ENCODE assay signal across 15 cellular contexts in the genomic region with DNA sequence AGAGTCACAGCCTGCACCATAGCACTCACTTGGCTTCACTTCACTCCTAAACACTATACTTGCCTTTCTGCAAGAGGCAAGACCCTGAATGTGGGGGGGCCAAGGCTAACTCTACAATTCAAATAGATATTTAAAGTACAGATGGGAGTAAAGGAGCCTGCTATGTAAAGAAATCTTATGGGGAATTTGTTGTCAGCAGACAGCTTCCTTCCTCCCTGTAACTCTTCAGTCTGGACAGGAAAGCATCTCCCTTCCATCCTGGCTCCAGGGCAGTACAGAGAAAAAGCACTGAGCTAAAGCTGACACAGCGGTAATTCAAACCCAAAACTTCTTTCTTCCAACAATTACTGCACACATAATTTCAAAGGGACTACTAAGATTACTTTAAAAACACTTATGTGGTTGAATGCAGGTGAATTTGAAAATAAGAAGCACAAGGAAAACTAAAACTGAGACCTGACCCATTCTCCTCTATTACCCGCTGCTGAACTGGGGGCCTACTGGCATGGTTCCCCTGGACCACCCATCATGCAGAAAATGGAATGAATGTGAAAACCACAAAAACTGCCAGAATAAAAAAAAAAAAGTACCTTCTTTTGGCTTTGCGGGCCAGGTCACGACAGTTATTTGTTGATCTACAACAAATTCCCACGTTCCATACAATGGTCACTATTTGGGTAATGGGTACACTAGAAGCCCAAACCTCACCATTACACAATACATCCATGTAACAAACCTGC. TPM values are rescaled to one million over a fixed set of nuclear protein-coding genes. Genes with fewer than 3 reads are reported as not detected.
DNase-seq lines count a peak whose midpoint lies in the region; ATAC-seq and TF ChIP-seq lines count a peak whose summit lies in the region.
"Had no signal": no experiment of that assay in that cellular context is flagged by ENCODE, and none has a peak within 500 bp of the region (broad histone marks: within the 10 kb centered on the region; RNA-seq: fewer than 3 reads in every experiment).

No MANE protein-coding gene starts in this region.

- no peak for TF ChIP-seq POLR2A in esophagus muscularis mucosa (IDR thresholded peaks at IDR 0.05; ENCODE audit: low read depth)

- H3K9me3 ChIP-seq in left ventricle myocardium inferior (replicated peaks): no peaks in the 10 kb centered on the region
- H3K9me3 ChIP-seq in esophagus muscularis mucosa: no peaks in the 10 kb centered on the region
- no peaks in the 10 kb centered on the region for H3K9me3 ChIP-seq in stomach smooth muscle (ENCODE audit: control insufficient read depth in 2 of 2, low read length in 2 of 2)
- H3K9me3 ChIP-seq in endodermal cell (ENCODE audit: control insufficient read depth, low read length): no peaks in the 10 kb centered on the region

- no peak overlapping the region for H3K4me3 Mint-ChIP-seq in endodermal cell
- H3K4me3 Mint-ChIP-seq: CD8-positive, alpha-beta T cell; GM23338 had no signal

- intact Hi-C loops in left ventricle myocardium inferior (cut with micrococcal nuclease): no loop called here
- intact Hi-C loops in left ventricle myocardium superior (cut with micrococcal nuclease): no loop called here
- intact Hi-C loops in esophagus muscularis mucosa (cut with DNase I): no loop called here

- H3K9ac ChIP-seq in stomach smooth muscle (ENCODE audit: low read length in 2 of 2) (no peak overlapping the region), endodermal cell (ENCODE audit: extremely low read depth, low read length, poor library complexity, severe bottlenecking) (no peak overlapping the region)

- peaks cover 66% of the 10 kb centered on the region for H3K4me1 ChIP-seq in left ventricle myocardium inferior
- H3K4me1 ChIP-seq in esophagus muscularis mucosa: peaks cover 44 to 55% (median 50%) of the 10 kb centered on the region in 4 donors
- H3K4me1 ChIP-seq in stomach smooth muscle (ENCODE audit: control insufficient read depth, insufficient read depth, low read length): peaks cover 46% of the 10 kb centered on the region
- peaks cover 16% of the 10 kb centered on the region for H3K4me1 ChIP-seq in endodermal cell (ENCODE audit: control insufficient read depth, insufficient read depth, low read length)

- H3K36me3 ChIP-seq in left ventricle myocardium inferior: peaks cover 56% of the 10 kb centered on the region
- H3K36me3 ChIP-seq in esophagus muscularis mucosa: peaks cover 31 to 57% (median 51%) of the 10 kb centered on the region in 4 donors
- H3K36me3 ChIP-seq in stomach smooth muscle (ENCODE audit: control insufficient read depth in 2 of 2, insufficient read depth in 2 of 2, low read length in 2 of 2): peaks cover 25 to 27% of the 10 kb centered on the region in 2 donors
- peaks cover 50% of the 10 kb centered on the region for H3K36me3 ChIP-seq in endodermal cell (ENCODE audit: control insufficient read depth, insufficient read depth, low read length)

- ATAC-seq in left ventricle myocardium superior (no peak), HG03457 (IDR thresholded peaks at IDR 0.05; ENCODE audit: unreplicated experiment) (no peak)
- ATAC-seq: CD8-positive, alpha-beta T cell; GM23338 had no signal

- TF ChIP-seq CTCF in left ventricle myocardium inferior (IDR thresholded peaks at IDR 0.05; ENCODE audit: borderline replicate concordance) (no peak), esophagus muscularis mucosa (IDR thresholded peaks at IDR 0.05) (no peak), endodermal cell (conservative IDR thresholded peaks at IDR 0.05) (no peak)

- H3K27ac ChIP-seq in left ventricle myocardium inferior (replicated peaks): peak overlapping the region; percentile 100
- peak overlapping the region; percentile 13 for H3K27ac ChIP-seq in angular gyrus (ENCODE audit: low read depth, low read length)
- H3K27ac ChIP-seq in esophagus muscularis mucosa (replicated peaks in 1 of 4): peak overlapping the region in 3 of 4 donors; percentile 54 to 69 (median 68)
- peak overlapping the region; percentile 18 for H3K27ac ChIP-seq in stomach smooth muscle (ENCODE audit: low read length)
- H3K27ac ChIP-seq in endodermal cell (ENCODE audit: low read depth, low read length): no peak overlapping the region

- DNase-seq in left ventricle myocardium inferior (no peak), left ventricle myocardium superior (no peak), esophagus muscularis mucosa (ENCODE audit: extremely low spot score) (no peak), endodermal cell (no peak), G401 (ENCODE audit: low spot score) (no peak)
- DNase-seq: CD8-positive, alpha-beta T cell; HCEC 1CT; NCI-H187 treated with DMSO at 0.1 percent for 48 hours; NCI-H2227 treated with DMSO at 0.1 percent for 48 hours; OCI-M1; SHP77 had no signal

- no peaks in the 10 kb centered on the region for H3K27me3 Mint-ChIP-seq in endodermal cell (ENCODE audit: insufficient read depth)

- in situ Hi-C loops in G401 (cut with HindIII; ENCODE audit: low sequenced_read_pairs): no loop called here

- TF ChIP-seq EP300 in esophagus muscularis mucosa (IDR thresholded peaks at IDR 0.05): no peak

- H3K9me3 Mint-ChIP-seq in endodermal cell: no peaks in the 10 kb centered on the region
- H3K9me3 Mint-ChIP-seq: CD8-positive, alpha-beta T cell; GM23338 had no signal

- peaks cover 36% of the 10 kb centered on the region for H3K4me1 Mint-ChIP-seq in endodermal cell

- 93% methylated on average over 5 of the region's 5 CpGs for WGBS in esophagus muscularis mucosa
- 92 to 95% methylated on average over 3 to 5 of the region's 5 CpGs for WGBS in endodermal cell (ENCODE audit: insufficient coverage in 1 of 2, insufficient read length in 1 of 2), 2 experiments

- no peak overlapping the region for H3K27ac Mint-ChIP-seq in endodermal cell
- H3K27ac Mint-ChIP-seq: CD8-positive, alpha-beta T cell; GM23338 had no signal

- H3K4me3 ChIP-seq in left ventricle myocardium inferior (no peak overlapping the region), esophagus muscularis mucosa (no peak overlapping the region), stomach smooth muscle (ENCODE audit: low read length in 2 of 2) (no peak overlapping the region), endodermal cell (ENCODE audit: low read length) (no peak overlapping the region)
- H3K4me3 ChIP-seq: GM23338 had no signal

- peaks cover 40% of the 10 kb centered on the region for H3K36me3 Mint-ChIP-seq in endodermal cell (ENCODE audit: low read depth)

- no peaks in the 10 kb centered on the region for H3K27me3 ChIP-seq in left ventricle myocardium inferior (ENCODE audit: low read depth)
- no peaks in the 10 kb centered on the region for H3K27me3 ChIP-seq in esophagus muscularis mucosa
- H3K27me3 ChIP-seq in stomach smooth muscle (ENCODE audit: control insufficient read depth in 1 of 2, insufficient read depth in 2 of 2, low read length in 2 of 2): no peaks in the 10 kb centered on the region
- H3K27me3 ChIP-seq in endodermal cell (ENCODE audit: control insufficient read depth, insufficient read depth, low read length, poor library complexity, severe bottlenecking): no peaks in the 10 kb centered on the region

RNA-seq across cellular contexts. Expression of a gene that starts 13.4 kb away (rescaled TPM):
- total RNA-seq in left ventricle myocardium inferior (501 TPM), left ventricle myocardium superior (515 TPM), esophagus muscularis mucosa (100 to 1,000 TPM; 113 to 125 (median 118) TPM), endodermal cell (100 to 1,000 TPM; 202 to 226 TPM)
- polyA plus RNA-seq in endodermal cell (2013, experiment 1 of 2): 205 TPM
- 193 TPM for polyA plus RNA-seq in endodermal cell (2013, experiment 2 of 2)
- total RNA-seq in G401 (2014; rRNA removed; shearing (Covaris generic)): 410 and 470 TPM in 2 replicates

RNA-seq across cellular contexts. Expression of a gene that starts 22.9 kb away (rescaled TPM):
- total RNA-seq in left ventricle myocardium inferior (34.4 TPM), left ventricle myocardium superior (32.9 TPM), esophagus muscularis mucosa (10 to 100 TPM; 20.3 to 26.1 (median 22.2) TPM), endodermal cell (10 to 100 TPM; 37.6 to 37.7 TPM)
- 64.4 TPM for polyA plus RNA-seq in endodermal cell (2013, experiment 1 of 2)
- polyA plus RNA-seq in endodermal cell (2013, experiment 2 of 2): 60.7 TPM
- total RNA-seq in G401 (2014; rRNA removed; shearing (Covaris generic)): 75.1 and 90.7 TPM in 2 replicates
